ENCODE assay signal across 10 cellular contexts in genomic region chr12:124543591-124544310, GRCh38. TPM values are rescaled to one million over a fixed set of nuclear protein-coding genes. Genes with fewer than 3 reads are reported as not detected.
DNase-seq lines count a peak whose midpoint lies in the region; ATAC-seq and TF ChIP-seq lines count a peak whose summit lies in the region.
"Had no signal": no experiment of that assay in that cellular context is flagged by ENCODE, and none has a peak within 500 bp of the region (broad histone marks: within the 10 kb centered on the region; RNA-seq: fewer than 3 reads in every experiment).

No MANE protein-coding gene starts in this region.

- ATAC-seq in HG02973 (IDR thresholded peaks at IDR 0.05; ENCODE audit: unreplicated experiment) = no peak
- no peak for ATAC-seq in GM19035 (IDR thresholded peaks at IDR 0.05; ENCODE audit: unreplicated experiment)
- ATAC-seq in esophagus mucosa = no peak

- H3K4me1 ChIP-seq in neuron (ENCODE audit: insufficient read depth, low read length) = peaks cover 26% of the 10 kb centered on the region

- H3K27me3 Mint-ChIP-seq in chondrocyte (ENCODE audit: low read depth) = no peaks in the 10 kb centered on the region

- H3K9me3 Mint-ChIP-seq in chondrocyte (ENCODE audit: low read depth) = no peaks in the 10 kb centered on the region

- H3K27me3 ChIP-seq in neuron (ENCODE audit: insufficient read depth, low read length) = no peaks in the 10 kb centered on the region
- H3K27me3 ChIP-seq: left lung, SJSA1 had no signal

- no peak overlapping the region for H2AFZ ChIP-seq in neuron (ENCODE audit: low read depth, low read length)

- H3K4me3 ChIP-seq in neuron (ENCODE audit: low read length) = peak overlapping the region; percentile 7
- H3K4me3 ChIP-seq: left lung, SJSA1 had no signal

- H3K27ac Mint-ChIP-seq in chondrocyte (ENCODE audit: unreplicated experiment) = peak overlapping the region; percentile 17

- peaks cover 36% of the 10 kb centered on the region for H3K4me1 Mint-ChIP-seq in chondrocyte (ENCODE audit: low read depth)

- peak; percentile 83 for DNase-seq in DMS 273 (lab: John Stamatoyannopoulos, UW; ENCODE audit: unreplicated experiment)
- DNase-seq in NCI-H146 (lab: John Stamatoyannopoulos, UW) = peak; percentile 76
- no peak for DNase-seq in chondrocyte (ENCODE audit: low spot score)
- DNase-seq in NCI-H187 (lab: John Stamatoyannopoulos, UW) = no peak

- H3K9me3 ChIP-seq in neuron (ENCODE audit: low read length) = no peaks in the 10 kb centered on the region
- H3K9me3 ChIP-seq: left lung, SJSA1 had no signal

- no peaks in the 10 kb centered on the region for H3K36me3 ChIP-seq in neuron (ENCODE audit: insufficient read depth, low read length)
- H3K36me3 ChIP-seq: left lung had no signal

- no peak for TF ChIP-seq CTCF in chondrocyte (IDR thresholded peaks at IDR 0.05)

- H3K4me3 Mint-ChIP-seq in chondrocyte (ENCODE audit: unreplicated experiment) = no peak overlapping the region

- no peaks in the 10 kb centered on the region for H3K36me3 Mint-ChIP-seq in chondrocyte (ENCODE audit: low read depth)

RNA-seq across cellular contexts. Expression of gene NCOR2, which starts 23.7 kb away (rescaled TPM):
- 327 to 390 TPM (median 348 TPM) in 3 replicates for total RNA-seq in chondrocyte
- 60.3 TPM for total RNA-seq in esophagus mucosa

Comparison
In these comparisons a context has a peak if more than half of its experiments do, and no peak if none do; other contexts are left out.
1. DNase-seq: peak in DMS 273 (single experiment) and NCI-H146 (single experiment); none in chondrocyte (single experiment) and NCI-H187 (0 of 2).